9 cellular contexts compared by ENCODE assay signal in the genomic region with DNA sequence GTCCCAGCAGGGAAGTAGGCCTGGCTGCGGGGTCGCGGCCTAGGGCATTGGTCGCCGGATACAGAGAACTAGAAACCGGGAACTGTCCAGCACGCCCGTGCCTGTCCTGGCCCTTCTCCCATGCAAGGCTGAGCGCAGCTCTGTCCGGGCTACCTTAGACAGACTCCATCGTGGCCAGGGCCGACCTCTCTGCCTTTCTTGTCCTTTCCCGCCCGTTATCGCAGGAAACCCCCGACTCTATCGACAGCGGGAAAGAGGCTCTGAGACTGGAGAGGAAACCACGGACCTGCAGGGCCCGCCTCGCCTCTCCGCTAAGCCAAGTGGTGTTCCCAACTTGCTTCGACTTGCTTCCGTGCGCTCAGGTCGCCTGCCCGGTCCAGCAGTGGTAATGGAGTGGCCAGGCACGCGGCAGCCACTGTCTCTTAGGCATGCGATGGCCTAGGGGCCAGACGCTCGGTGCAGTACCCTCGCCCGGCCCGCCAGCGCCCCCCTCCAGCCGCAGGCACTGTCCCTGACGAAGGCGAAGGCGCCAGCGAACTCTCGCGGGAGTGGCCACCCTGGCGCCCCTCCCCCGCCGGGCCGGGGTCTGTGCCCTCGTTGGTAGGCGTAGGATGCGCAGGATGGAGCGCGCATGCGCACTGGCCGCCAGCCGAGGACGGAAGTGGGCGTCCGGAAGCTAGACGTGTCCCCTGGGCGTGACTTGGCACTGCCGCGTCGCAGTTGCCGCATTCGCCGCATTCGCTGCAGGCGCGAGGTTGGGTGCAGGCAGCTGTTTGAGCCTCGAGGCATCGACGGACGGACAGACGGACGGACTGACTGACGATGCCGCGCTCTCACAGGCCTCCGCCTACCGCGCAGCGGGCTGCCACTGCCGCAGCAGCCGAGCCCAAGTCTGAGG. TPM values are rescaled to one million over a fixed set of nuclear protein-coding genes. Genes with fewer than 3 reads are reported as not detected.
A peak's percentile ranks its signal among the peaks of the same experiment; 100 is the strongest.
DNase-seq lines count a peak whose midpoint lies in the region; ATAC-seq and TF ChIP-seq lines count a peak whose summit lies in the region.
"Had no signal": no experiment of that assay in that cellular context is flagged by ENCODE, and none has a peak within 500 bp of the region (broad histone marks: within the 10 kb centered on the region; RNA-seq: fewer than 3 reads in every experiment).

No MANE protein-coding gene starts in this region.

- DNase-seq in BJ (ENCODE audit: low read depth) (no peak), adipocyte (ENCODE audit: low read depth) (no peak), glutamatergic neuron (peak; percentile 100), neuronal stem cell (ENCODE audit: low spot score) (peak; percentile 92), HT-29 (ENCODE audit: low spot score) (no peak), cortex of kidney (lab: John Stamatoyannopoulos, UW) (no peak)
- no peak for DNase-seq in activated CD8-positive, alpha-beta memory T cell treated with anti-CD3 and anti-CD28 coated beads, Interleukin-2, amount 50 U/mL, for 4 hours

- H3K79me1 ChIP-seq in neuronal stem cell (ENCODE audit: low read depth, low read length), result no peaks in the 10 kb centered on the region

- peaks cover 4% of the 10 kb centered on the region for H3K9me3 Mint-ChIP-seq in glutamatergic neuron (ENCODE audit: unreplicated experiment)

- H3K18ac ChIP-seq in neuronal stem cell (ENCODE audit: low read length), result peak overlapping the region; percentile 98

- H3K9me3 ChIP-seq in adipocyte (ENCODE audit: control insufficient read depth, low read length), result no peaks in the 10 kb centered on the region
- peaks cover 2 to 12% of the 10 kb centered on the region in 2 donors for H3K9me3 ChIP-seq in neuronal stem cell (replicated peaks in 1 of 2; ENCODE audit: control insufficient read depth in 2 of 2, insufficient read depth in 1 of 2, low read depth in 1 of 2, low read length in 2 of 2)

- H2AFZ ChIP-seq in neuronal stem cell (ENCODE audit: low read length), result no peak overlapping the region

- H3K36me3 Mint-ChIP-seq in glutamatergic neuron (ENCODE audit: unreplicated experiment), result peaks cover 7% of the 10 kb centered on the region

- H3K4me3 Mint-ChIP-seq in glutamatergic neuron (ENCODE audit: unreplicated experiment), result peak overlapping the region; percentile 83

- H2BK120ac ChIP-seq in neuronal stem cell (ENCODE audit: low read depth, low read length), result peak overlapping the region; percentile 56

- H3K36me3 ChIP-seq in BJ (ENCODE audit: control insufficient read depth, insufficient read depth, low read length) (no peaks in the 10 kb centered on the region; the same call in 1 of the 2 replicates), adipocyte (ENCODE audit: control insufficient read depth, insufficient read depth, low read length, severe bottlenecking) (peaks cover 11% of the 10 kb centered on the region), neuronal stem cell (replicated peaks in 1 of 2; ENCODE audit: control insufficient read depth in 2 of 2, insufficient read depth in 2 of 2, low read length in 2 of 2) (peaks cover 1 to 68% of the 10 kb centered on the region in 2 donors)

- no peaks in the 10 kb centered on the region for H3K4me1 ChIP-seq in adipocyte (ENCODE audit: control insufficient read depth, insufficient read depth, low read length)
- peaks cover 5 to 7% of the 10 kb centered on the region in 2 donors for H3K4me1 ChIP-seq in neuronal stem cell (ENCODE audit: control insufficient read depth in 2 of 2, insufficient read depth in 1 of 2, low read depth in 1 of 2, low read length in 2 of 2)

- peak overlapping the region; percentile 91 for H3K27ac ChIP-seq in neuronal stem cell (replicated peaks; ENCODE audit: low read length)

- H3K27me3 Mint-ChIP-seq in glutamatergic neuron (ENCODE audit: unreplicated experiment), result peaks cover 7% of the 10 kb centered on the region

- no peaks in the 10 kb centered on the region for H3K27me3 ChIP-seq in BJ (ENCODE audit: control insufficient read depth, insufficient read depth, low read length)
- H3K27me3 ChIP-seq in adipocyte (replicated peaks; ENCODE audit: control insufficient read depth, insufficient read depth, low read length), result no peaks in the 10 kb centered on the region
- no peaks in the 10 kb centered on the region for H3K27me3 ChIP-seq in neuronal stem cell (ENCODE audit: control insufficient read depth in 3 of 3, insufficient read depth in 3 of 3, low read depth in 1 of 3, low read length in 3 of 3)

- peak overlapping the region; percentile 97 for H3K23ac ChIP-seq in neuronal stem cell (ENCODE audit: low read depth, low read length, poor library complexity)

- H3K9ac ChIP-seq in adipocyte (ENCODE audit: low read length) (peak overlapping the region; percentile 18), neuronal stem cell (ENCODE audit: low read depth, low read length, poor library complexity) (peak overlapping the region; percentile 91)

- H2BK15ac ChIP-seq in neuronal stem cell (ENCODE audit: low read length), result peak overlapping the region; percentile 90

- peak overlapping the region; percentile 98 for H2BK12ac ChIP-seq in neuronal stem cell (ENCODE audit: low read length)

- H3K4me3 ChIP-seq in BJ (ENCODE audit: low read depth, low read length), result peak overlapping the region; percentile 38
- H3K4me3 ChIP-seq in adipocyte (ENCODE audit: low read length), result peak overlapping the region; percentile 74
- peak overlapping the region in 1 of 2 donors; percentile 81 for H3K4me3 ChIP-seq in neuronal stem cell (ENCODE audit: low read length in 2 of 2)

- CTCF ChIA-PET in BJ (lab: Yijun Ruan, JAX), result interaction anchor here (0.6 to 2.1 kb wide), 5 partner anchors 10 to 67 kb away, joined by 3 to 6 read pairs (median 3); no protein-coding TSS in a partner anchor

- H3K14ac ChIP-seq in neuronal stem cell (ENCODE audit: low read length), result no peak overlapping the region

- POLR2A ChIA-PET in BJ (lab: Charles Lee), result no interaction called here

- H4K91ac ChIP-seq in neuronal stem cell (ENCODE audit: low read depth, low read length, poor library complexity), result no peak overlapping the region

- no peak for TF ChIP-seq CTCF in BJ (IDR thresholded peaks at IDR 0.05; ENCODE audit: insufficient read depth, low read depth, low read length)
- TF ChIP-seq CTCF in glutamatergic neuron (IDR thresholded peaks at IDR 0.05; ENCODE audit: partially characterized antibody, unreplicated experiment), result peak; percentile 89

- H3K4ac ChIP-seq in neuronal stem cell (ENCODE audit: low read length), result no peak overlapping the region

- H3K27ac Mint-ChIP-seq in glutamatergic neuron (ENCODE audit: unreplicated experiment), result peak overlapping the region; percentile 92

- peak overlapping the region; percentile 6 for H2AK5ac ChIP-seq in neuronal stem cell (ENCODE audit: low read depth, low read length)

- no peak for ATAC-seq in HG03520 (IDR thresholded peaks at IDR 0.05; ENCODE audit: unreplicated experiment)
- ATAC-seq: Panc1 had no signal

- WGBS in neuronal stem cell (ENCODE audit: extremely low coverage in 2 of 2, insufficient read length in 2 of 2, insufficient replicate concordance in 1 of 2), 2 donors, result no CpG with 5 or more reads among the region's 84 CpGs

- no peak overlapping the region for H2BK5ac ChIP-seq in neuronal stem cell (ENCODE audit: low read length)

- peaks cover 18% of the 10 kb centered on the region for H3K4me1 Mint-ChIP-seq in glutamatergic neuron (ENCODE audit: low read depth, unreplicated experiment)

- H3K4me2 ChIP-seq in neuronal stem cell (ENCODE audit: insufficient read depth, low read length, poor library complexity, severe bottlenecking), result peak overlapping the region; percentile 52

- peak overlapping the region; percentile 99 for H4K8ac ChIP-seq in neuronal stem cell (ENCODE audit: low read depth, low read length)

RNA-seq across cellular contexts. Expression of a gene that starts 54.4 kb away (rescaled TPM):
- polyA plus RNA-seq in BJ (2011; rRNA removed), result 41.6 and 73.0 TPM in 2 replicates
- polyA minus RNA-seq in BJ (2011; rRNA and poly(A)+ RNA removed), result 28.2 and 39.6 TPM in 2 replicates
- 37.5 TPM for total RNA-seq in glutamatergic neuron (ENCODE audit: unreplicated experiment)
- polyA plus RNA-seq in neuronal stem cell (2013, experiment 1 of 2), result 44.9 TPM
- 43.8 TPM for polyA plus RNA-seq in neuronal stem cell (2013, experiment 2 of 2)
- 41.2 and 41.7 TPM in 2 replicates for total RNA-seq in HT-29 (2014; rRNA removed; shearing (Covaris generic))

Comparison
In these comparisons a context has a peak if more than half of its experiments do, and no peak if none do; other contexts are left out.
1. DNase-seq: peak in glutamatergic neuron (single experiment) and neuronal stem cell (single experiment); none in BJ (single experiment), adipocyte (single experiment), HT-29 (single experiment), cortex of kidney (single experiment) and activated CD8-positive, alpha-beta memory T cell treated with anti-CD3 and anti-CD28 coated beads, Interleukin-2, amount 50 U/mL, for 4 hours (single experiment).